1 cellular context compared by ENCODE assay signal in genomic region chr13:66265446-66265845, GRCh38.
TF ChIP-seq lines count a peak whose summit lies in the region.

No MANE protein-coding gene starts in this region.

TF ChIP-seq in IMR-90, 13 proteins besides CTCF, POLR2A, EP300 and RAD21 (continued from another document):
- no peak for TF ChIP-seq USF2 (IDR thresholded peaks at IDR 0.05; ENCODE audit: low read depth, low read length)
- TF ChIP-seq RFX5 (IDR thresholded peaks at IDR 0.05; ENCODE audit: low read depth, low read length) = no peak
- no peak for TF ChIP-seq FOS (IDR thresholded peaks at IDR 0.05; ENCODE audit: low read depth, low read length)
- TF ChIP-seq ELK1 (IDR thresholded peaks at IDR 0.05; ENCODE audit: borderline replicate concordance, low read depth, low read length) = no peak
- no peak for TF ChIP-seq CHD1 (IDR thresholded peaks at IDR 0.05; ENCODE audit: low read depth, low read length)
- TF ChIP-seq SMC3 (IDR thresholded peaks at IDR 0.05; ENCODE audit: low read depth, low read length) = no peak
